In the genomic region with DNA sequence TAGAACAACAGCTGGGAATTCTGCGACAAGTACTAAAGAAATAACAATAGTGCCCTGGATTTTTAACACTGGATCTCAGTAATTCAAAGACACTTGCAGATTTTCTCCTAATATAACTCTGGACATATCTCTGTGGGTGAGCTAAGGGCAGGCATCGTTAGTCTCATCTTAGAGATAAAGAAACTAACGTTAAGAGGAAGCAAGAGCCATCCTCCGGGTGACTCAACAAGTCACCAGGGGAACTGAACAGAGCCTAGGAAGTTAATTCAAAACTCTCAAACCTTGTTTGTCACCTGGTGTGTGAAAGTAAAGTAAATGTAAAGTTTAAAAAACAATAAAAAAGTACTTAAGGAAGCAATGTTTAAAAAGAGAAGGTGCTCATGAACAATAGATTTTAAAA, we compare ENCODE assay signal across 24 cellular contexts. TPM values are rescaled to one million over a fixed set of nuclear protein-coding genes. Genes with fewer than 3 reads are reported as not detected.
DNase-seq lines count a peak whose midpoint lies in the region; ATAC-seq and TF ChIP-seq lines count a peak whose summit lies in the region.
"Had no signal": no experiment of that assay in that cellular context is flagged by ENCODE, and none has a peak within 500 bp of the region (broad histone marks: within the 10 kb centered on the region; RNA-seq: fewer than 3 reads in every experiment).

No MANE protein-coding gene starts in this region.

- no peak for TF ChIP-seq EP300 in SK-N-SH (IDR thresholded peaks at IDR 0.05; ENCODE audit: borderline replicate concordance in 1 of 2, low read depth in 1 of 2, low read length in 1 of 2)

- DNase-seq in SK-N-SH: no peak
- no peak for DNase-seq in T-helper 2 cell treated with Interferon-gamma antibody and Interleukin-4, amounts not matched to agents 5 μg/mL and 100 μg/mL, for 36 hours (ENCODE audit: low spot score)
- no peak for DNase-seq in epidermal melanocyte (ENCODE audit: insufficient read length, low spot score)
- DNase-seq in PC-9: no peak
- DNase-seq in activated gamma-delta T cell (lab: John Stamatoyannopoulos, UW): no peak
- DNase-seq: activated T-cell treated with anti-CD3 and anti-CD28 coated beads, Interleukin-2, amount 50 U/mL, for 72 hours; Caco-2; effector memory CD4-positive, alpha-beta T cell; kidney; lower lobe of right lung; NCI-H748 treated with DMSO at 0.1 percent for 48 hours; stimulated activated CD4-positive, alpha-beta T cell treated with anti-CD3 and anti-CD28 coated beads, Interleukin-4, amount 100 ng/mL, for 24 hours; stomach had no signal

- peaks cover 33% of the 10 kb centered on the region for H3K4me1 Mint-ChIP-seq in T-helper 2 cell treated with Interferon-gamma antibody and Interleukin-4, amounts not matched to agents 5 μg/mL and 100 μg/mL, for 36 hours (ENCODE audit: low read depth)
- H3K4me1 Mint-ChIP-seq: B cell had no signal

- H3K27ac ChIP-seq in SK-N-SH (ENCODE audit: low read depth in 2 of 2, low read length in 1 of 2) (no peak overlapping the region; a peak in 1 of 4 replicates), PC-9 (no peak overlapping the region)
- H3K27ac ChIP-seq: esophagus muscularis mucosa, gastroesophageal sphincter, lower lobe of right lung, SJSA1, stomach had no signal

- H3K36me3 Mint-ChIP-seq in T-helper 2 cell treated with Interferon-gamma antibody and Interleukin-4, amounts not matched to agents 5 μg/mL and 100 μg/mL, for 36 hours (ENCODE audit: low read depth): no peaks in the 10 kb centered on the region
- H3K36me3 Mint-ChIP-seq: activated naive CD4-positive, alpha-beta T cell treated with anti-CD3 and anti-CD28 coated beads, Interleukin-2, amount 50 U/mL, for 72 hours; type B pancreatic cell had no signal

- H3K4me3 ChIP-seq in SK-N-SH (ENCODE audit: low read depth in 2 of 2, low read length in 1 of 2) (no peak overlapping the region), PC-9 (no peak overlapping the region)
- H3K4me3 ChIP-seq: esophagus muscularis mucosa, gastroesophageal sphincter, lower lobe of right lung, SJSA1, smooth muscle cell, stomach had no signal

- no peaks in the 10 kb centered on the region for H3K27me3 Mint-ChIP-seq in T-helper 2 cell treated with Interferon-gamma antibody and Interleukin-4, amounts not matched to agents 5 μg/mL and 100 μg/mL, for 36 hours (ENCODE audit: low read depth)
- H3K27me3 Mint-ChIP-seq: type B pancreatic cell had no signal

- no peak for TF ChIP-seq RAD21 in SK-N-SH (IDR thresholded peaks at IDR 0.05; ENCODE audit: low read length)

- POLR2A ChIA-PET in SK-N-SH (lab: Yijun Ruan, JAX): no interaction called here
- POLR2A ChIA-PET in PC-9 (lab: Charles Lee; ENCODE audit: unreplicated experiment): no interaction called here

- H3K9me3 ChIP-seq in SK-N-SH (no peaks in the 10 kb centered on the region), PC-9 (ENCODE audit: insufficient read depth, low read depth) (no peaks in the 10 kb centered on the region)
- H3K9me3 ChIP-seq: Caco-2, gastroesophageal sphincter, lower lobe of right lung, SJSA1 had no signal

- H4K20me1 ChIP-seq in SK-N-SH (ENCODE audit: insufficient read depth) (no peaks in the 10 kb centered on the region), PC-9 (ENCODE audit: insufficient read depth) (no peaks in the 10 kb centered on the region)

- peak overlapping the region; percentile 7 for H3K4me3 Mint-ChIP-seq in T-helper 2 cell treated with Interferon-gamma antibody and Interleukin-4, amounts not matched to agents 5 μg/mL and 100 μg/mL, for 36 hours
- H3K4me3 Mint-ChIP-seq: activated T-cell treated with anti-CD3 and anti-CD28 coated beads, Interleukin-2, amount 50 U/mL, for 72 hours; B cell; type B pancreatic cell had no signal

- peak overlapping the region; percentile 67; the same call in 1 of the 2 replicates for H2AFZ ChIP-seq in SK-N-SH (ENCODE audit: low read depth)
- H2AFZ ChIP-seq in PC-9: no peak overlapping the region

- H3K27me3 ChIP-seq in SK-N-SH (ENCODE audit: insufficient read depth) (no peaks in the 10 kb centered on the region), PC-9 (ENCODE audit: insufficient read depth, low read depth) (no peaks in the 10 kb centered on the region)
- H3K27me3 ChIP-seq: esophagus muscularis mucosa, gastroesophageal sphincter, SJSA1 had no signal

- intact Hi-C loops in PC-9 (cut with micrococcal nuclease; ENCODE audit: unreplicated experiment): no loop called here

- peak overlapping the region; percentile 53 for H3K27ac Mint-ChIP-seq in T-helper 2 cell treated with Interferon-gamma antibody and Interleukin-4, amounts not matched to agents 5 μg/mL and 100 μg/mL, for 36 hours
- H3K27ac Mint-ChIP-seq: activated naive CD4-positive, alpha-beta T cell treated with anti-CD3 and anti-CD28 coated beads, Interleukin-2, amount 50 U/mL, for 72 hours; activated T-cell treated with anti-CD3 and anti-CD28 coated beads, Interleukin-2, amount 50 U/mL, for 72 hours; B cell; type B pancreatic cell had no signal

- H3K9me3 Mint-ChIP-seq in T-helper 2 cell treated with Interferon-gamma antibody and Interleukin-4, amounts not matched to agents 5 μg/mL and 100 μg/mL, for 36 hours: no peaks in the 10 kb centered on the region

- H3K36me3 ChIP-seq in SK-N-SH (replicated peaks in 1 of 2; ENCODE audit: control insufficient read depth in 1 of 2, insufficient read depth in 2 of 2, low read length in 1 of 2) (no peaks in the 10 kb centered on the region), PC-9 (ENCODE audit: low read depth) (no peaks in the 10 kb centered on the region)
- H3K36me3 ChIP-seq: esophagus muscularis mucosa, gastroesophageal sphincter, lower lobe of right lung, SJSA1, stomach had no signal

- peaks cover 8% of the 10 kb centered on the region for H3F3A ChIP-seq in SK-N-SH (replicated peaks; ENCODE audit: insufficient read depth)
- H3F3A ChIP-seq in PC-9 (ENCODE audit: insufficient read depth, low read depth): no peaks in the 10 kb centered on the region

- H3K4me1 ChIP-seq in SK-N-SH (ENCODE audit: control insufficient read depth in 1 of 2, insufficient read depth in 2 of 2, low read depth in 1 of 2, low read length in 1 of 2) (no peaks in the 10 kb centered on the region), PC-9 (replicated peaks; ENCODE audit: insufficient read depth) (no peaks in the 10 kb centered on the region)
- H3K4me1 ChIP-seq: Caco-2, gastroesophageal sphincter, SJSA1, stomach had no signal

- 50% methylated on average over 4 of the region's 4 CpGs for WGBS in SK-N-SH (ENCODE audit: low lambda C conversion rate)

- TF ChIP-seq CTCF in SK-N-SH (IDR thresholded peaks at IDR 0.05) (no peak), PC-9 (conservative IDR thresholded peaks at IDR 0.05) (no peak)

- CTCF ChIA-PET in SK-N-SH (lab: Yijun Ruan, JAX) (interaction anchor here (1.4 kb wide), 1 partner anchor 34 kb away, joined by 4 read pairs; no protein-coding TSS in a partner anchor), PC-9 (lab: Charles Lee) (no interaction called here)

- BruUV-seq in PC-9 (replicated peaks; lab: Mats Ljungman, UMichigan): no TSS peak

- no peaks in the 10 kb centered on the region for H3K79me2 ChIP-seq in SK-N-SH (ENCODE audit: insufficient read depth)
- H3K79me2 ChIP-seq in PC-9 (ENCODE audit: low read depth): no peaks in the 10 kb centered on the region

- H3K9ac ChIP-seq in SK-N-SH: no peak overlapping the region

- ATAC-seq in SK-N-SH treated with all-trans-retinoic acid at 6 μM for 48 hours: no peak
- peak; percentile 67 for ATAC-seq in HG02973 (IDR thresholded peaks at IDR 0.05; ENCODE audit: unreplicated experiment)
- no peak for ATAC-seq in activated CD4-positive, CD25-positive, alpha-beta regulatory T cell treated with anti-CD3 and anti-CD28 coated beads, Interleukin-2, amount 50 U/mL, for 24 hours
- ATAC-seq: activated T-cell treated with anti-CD3 and anti-CD28 coated beads, Interleukin-2, amount 50 U/mL, for 72 hours; gastroesophageal sphincter; lower lobe of right lung; Panc1 had no signal

- H3K9me2 ChIP-seq in SK-N-SH (no peaks in the 10 kb centered on the region), PC-9 (ENCODE audit: insufficient read depth) (no peaks in the 10 kb centered on the region)

- 0 out of 2 replicates have a peak overlapping the region, but pooled peaks have one; percentile 28 for H3K4me2 ChIP-seq in SK-N-SH
- H3K4me2 ChIP-seq in PC-9: no peak overlapping the region
- H3K4me2 ChIP-seq: smooth muscle cell had no signal

TF ChIP-seq in SK-N-SH, 30 proteins besides CTCF, POLR2A, EP300 and RAD21 (continues in another document):
- TF ChIP-seq EZH2phosphoT487 (IDR thresholded peaks at IDR 0.05; ENCODE audit: borderline replicate concordance, low read depth) (no peak), RCOR1 (IDR thresholded peaks at IDR 0.05; ENCODE audit: low read length) (no peak), MEF2A (IDR thresholded peaks at IDR 0.05; ENCODE audit: borderline replicate concordance, low read depth) (no peak), FOSL2 (IDR thresholded peaks at IDR 0.05; ENCODE audit: borderline replicate concordance, low read depth) (no peak), NFIC (IDR thresholded peaks at IDR 0.05; ENCODE audit: borderline replicate concordance) (no peak)
- TF ChIP-seq, protein P1, sequence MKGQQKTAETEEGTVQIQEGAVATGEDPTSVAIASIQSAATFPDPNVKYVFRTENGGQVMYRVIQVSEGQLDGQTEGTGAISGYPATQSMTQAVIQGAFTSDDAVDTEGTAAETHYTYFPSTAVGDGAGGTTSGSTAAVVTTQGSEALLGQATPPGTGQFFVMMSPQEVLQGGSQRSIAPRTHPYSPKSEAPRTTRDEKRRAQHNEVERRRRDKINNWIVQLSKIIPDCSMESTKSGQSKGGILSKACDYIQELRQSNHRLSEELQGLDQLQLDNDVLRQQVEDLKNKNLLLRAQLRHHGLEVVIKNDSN (IDR thresholded peaks at IDR 0.05; ENCODE audit: borderline replicate concordance, low read depth): no peak

RNA-seq across cellular contexts. Expression of gene NRP2, which starts 41.6 kb away (rescaled TPM):
- 66.9 and 68.8 TPM in 2 replicates for polyA plus RNA-seq in SK-N-SH (2012; rRNA removed)
- polyA plus RNA-seq in SK-N-SH (2012; cell fraction: cytosol; rRNA removed): 47.4 and 57.6 TPM in 2 replicates
- 48.8 and 59.3 TPM in 2 replicates for polyA plus RNA-seq in SK-N-SH (2012; cell fraction: nucleus; rRNA removed)
- 25.5 and 31.0 TPM in 2 replicates for total RNA-seq in PC-9 (2021)
